Comparison of ENCODE assay signal across 11 cellular contexts in genomic region chr3:149784064-149784704, GRCh38. TPM values are rescaled to one million over a fixed set of nuclear protein-coding genes. Genes with fewer than 3 reads are reported as not detected.
DNase-seq lines count a peak whose midpoint lies in the region; FAIRE-seq lines count a peak whose summit lies in the region.
"Had no signal": no experiment of that assay in that cellular context is flagged by ENCODE, and none has a peak within 500 bp of the region (broad histone marks: within the 10 kb centered on the region; RNA-seq: fewer than 3 reads in every experiment).

No MANE protein-coding gene starts in this region.

- no peak overlapping the region for H3K4me3 Mint-ChIP-seq in immature natural killer cell
- no peak overlapping the region for H3K4me3 Mint-ChIP-seq in activated T-helper 1 cell treated with anti-CD3 and anti-CD28 coated beads, Interleukin-12 subunit alpha, Interleukin-12 subunit beta, Interleukin-2, Interleukin-4 antibody, amounts not matched to agents 30 ng/mL and 10 ng/mL and 1 ng/mL, durations not matched to agents 14 hours and 24 hours and 36 hours
- H3K4me3 Mint-ChIP-seq: activated T-helper 17 cell treated with anti-CD3 and anti-CD28 coated beads, Interleukin-2, amount 50 U/mL, for 72 hours had no signal

- H3K36me3 Mint-ChIP-seq in immature natural killer cell: no peaks in the 10 kb centered on the region
- H3K36me3 Mint-ChIP-seq in activated T-helper 1 cell treated with anti-CD3 and anti-CD28 coated beads, Interleukin-12 subunit alpha, Interleukin-12 subunit beta, Interleukin-2, Interleukin-4 antibody, amounts not matched to agents 30 ng/mL and 10 ng/mL and 1 ng/mL, durations not matched to agents 14 hours and 24 hours and 36 hours (ENCODE audit: low read depth): no peaks in the 10 kb centered on the region

- peaks cover 1 to 9% (median 2%) of the 10 kb centered on the region in 3 donors for H3K27me3 Mint-ChIP-seq in immature natural killer cell (ENCODE audit: low read depth in 3 of 3)
- H3K27me3 Mint-ChIP-seq in activated T-helper 1 cell treated with anti-CD3 and anti-CD28 coated beads, Interleukin-12 subunit alpha, Interleukin-12 subunit beta, Interleukin-2, Interleukin-4 antibody, amounts not matched to agents 30 ng/mL and 10 ng/mL and 1 ng/mL, durations not matched to agents 14 hours and 24 hours and 36 hours (ENCODE audit: insufficient read depth): peaks cover 17% of the 10 kb centered on the region

- peaks cover 0 to 6% (median 0%) of the 10 kb centered on the region in 6 donors for H3K9me3 Mint-ChIP-seq in immature natural killer cell
- H3K9me3 Mint-ChIP-seq in activated T-helper 1 cell treated with anti-CD3 and anti-CD28 coated beads, Interleukin-12 subunit alpha, Interleukin-12 subunit beta, Interleukin-2, Interleukin-4 antibody, amounts not matched to agents 30 ng/mL and 10 ng/mL and 1 ng/mL, durations not matched to agents 14 hours and 24 hours and 36 hours: no peaks in the 10 kb centered on the region
- H3K9me3 Mint-ChIP-seq: activated T-helper 17 cell treated with anti-CD3 and anti-CD28 coated beads, Interleukin-2, amount 50 U/mL, for 72 hours had no signal

- intact Hi-C loops in activated T-helper 1 cell treated with anti-CD3 and anti-CD28 coated beads, Interleukin-12 subunit alpha, Interleukin-12 subunit beta, Interleukin-2, Interleukin-4 antibody, amounts not matched to agents 30 ng/mL and 10 ng/mL and 1 ng/mL, durations not matched to agents 14 hours and 24 hours and 36 hours (cut with micrococcal nuclease): no loop called here

- no peak for FAIRE-seq in urothelium cell line (lab: Jason Lieb, UNC)

- peak; percentile 20 for DNase-seq in HCEC 1CT
- peak; percentile 70 for DNase-seq in amniotic epithelial cell (ENCODE audit: low read depth)
- DNase-seq in kidney glomerular epithelial cell (lab: John Stamatoyannopoulos, UW): peak; percentile 82
- peak; percentile 33 for DNase-seq in urothelium cell line (ENCODE audit: low spot score)
- no peak for DNase-seq in medulla oblongata (ENCODE audit: extremely low spot score)
- no peak for DNase-seq in immature natural killer cell
- no peak for DNase-seq in activated T-helper 1 cell treated with anti-CD3 and anti-CD28 coated beads, Interleukin-12 subunit alpha, Interleukin-12 subunit beta, Interleukin-2, Interleukin-4 antibody, amounts not matched to agents 30 ng/mL and 10 ng/mL and 1 ng/mL, durations not matched to agents 14 hours and 24 hours and 36 hours (ENCODE audit: low spot score)
- DNase-seq: central memory CD4-positive, alpha-beta T cell; right cardiac atrium had no signal

- no peak overlapping the region for H3K27ac Mint-ChIP-seq in immature natural killer cell
- H3K27ac Mint-ChIP-seq in activated T-helper 1 cell treated with anti-CD3 and anti-CD28 coated beads, Interleukin-12 subunit alpha, Interleukin-12 subunit beta, Interleukin-2, Interleukin-4 antibody, amounts not matched to agents 30 ng/mL and 10 ng/mL and 1 ng/mL, durations not matched to agents 14 hours and 24 hours and 36 hours: no peak overlapping the region
- H3K27ac Mint-ChIP-seq: activated T-helper 17 cell treated with anti-CD3 and anti-CD28 coated beads, Interleukin-2, amount 50 U/mL, for 72 hours had no signal

- H3K4me1 Mint-ChIP-seq in immature natural killer cell: no peaks in the 10 kb centered on the region
- no peaks in the 10 kb centered on the region for H3K4me1 Mint-ChIP-seq in activated T-helper 1 cell treated with anti-CD3 and anti-CD28 coated beads, Interleukin-12 subunit alpha, Interleukin-12 subunit beta, Interleukin-2, Interleukin-4 antibody, amounts not matched to agents 30 ng/mL and 10 ng/mL and 1 ng/mL, durations not matched to agents 14 hours and 24 hours and 36 hours (ENCODE audit: low read depth)
- H3K4me1 Mint-ChIP-seq: activated T-helper 17 cell treated with anti-CD3 and anti-CD28 coated beads, Interleukin-2, amount 50 U/mL, for 72 hours had no signal

RNA-seq across cellular contexts. Expression of gene ANKUB1, which starts 8.2 kb away (rescaled TPM):
- polyA plus RNA-seq in immature natural killer cell: not detected
- total RNA-seq in activated T-helper 1 cell treated with anti-CD3 and anti-CD28 coated beads, Interleukin-12 subunit alpha, Interleukin-12 subunit beta, Interleukin-2, Interleukin-4 antibody, amounts not matched to agents 30 ng/mL and 10 ng/mL and 1 ng/mL, durations not matched to agents 14 hours and 24 hours and 36 hours: not detected in 2 replicates
- total RNA-seq: activated T-helper 17 cell treated with anti-CD3 and anti-CD28 coated beads, Interleukin-2, amount 50 U/mL, for 72 hours; lung microvascular endothelial cell; right cardiac atrium had no signal
- polyA plus RNA-seq: right cardiac atrium had no signal

RNA-seq across cellular contexts. Expression of gene RNF13, which starts 28.8 kb away (rescaled TPM):
- polyA plus RNA-seq in immature natural killer cell: 100 to 1,000 TPM; 116 to 145 (median 142) TPM
- total RNA-seq in activated T-helper 1 cell treated with anti-CD3 and anti-CD28 coated beads, Interleukin-12 subunit alpha, Interleukin-12 subunit beta, Interleukin-2, Interleukin-4 antibody, amounts not matched to agents 30 ng/mL and 10 ng/mL and 1 ng/mL, durations not matched to agents 14 hours and 24 hours and 36 hours: 41.1 and 41.6 TPM in 2 replicates

RNA-seq across cellular contexts. Expression of gene COMMD2, which starts 31.9 kb away (rescaled TPM):
- polyA plus RNA-seq in immature natural killer cell: 10 to 100 TPM; 62.7 to 83.5 (median 80.9) TPM
- total RNA-seq in activated T-helper 1 cell treated with anti-CD3 and anti-CD28 coated beads, Interleukin-12 subunit alpha, Interleukin-12 subunit beta, Interleukin-2, Interleukin-4 antibody, amounts not matched to agents 30 ng/mL and 10 ng/mL and 1 ng/mL, durations not matched to agents 14 hours and 24 hours and 36 hours: 44.2 and 44.8 TPM in 2 replicates

Comparison
In these comparisons a context has a peak if more than half of its experiments do, and no peak if none do; other contexts are left out.
1. DNase-seq: peak in HCEC 1CT (single experiment), amniotic epithelial cell (single experiment), kidney glomerular epithelial cell (single experiment) and urothelium cell line (single experiment); none in medulla oblongata (single experiment), immature natural killer cell (0 of 3) and activated T-helper 1 cell treated with anti-CD3 and anti-CD28 coated beads, Interleukin-12 subunit alpha, Interleukin-12 subunit beta, Interleukin-2, Interleukin-4 antibody, amounts not matched to agents 30 ng/mL and 10 ng/mL and 1 ng/mL, durations not matched to agents 14 hours and 24 hours and 36 hours (single experiment).